Comparison of ENCODE assay signal across 17 cellular contexts in the genomic region with DNA sequence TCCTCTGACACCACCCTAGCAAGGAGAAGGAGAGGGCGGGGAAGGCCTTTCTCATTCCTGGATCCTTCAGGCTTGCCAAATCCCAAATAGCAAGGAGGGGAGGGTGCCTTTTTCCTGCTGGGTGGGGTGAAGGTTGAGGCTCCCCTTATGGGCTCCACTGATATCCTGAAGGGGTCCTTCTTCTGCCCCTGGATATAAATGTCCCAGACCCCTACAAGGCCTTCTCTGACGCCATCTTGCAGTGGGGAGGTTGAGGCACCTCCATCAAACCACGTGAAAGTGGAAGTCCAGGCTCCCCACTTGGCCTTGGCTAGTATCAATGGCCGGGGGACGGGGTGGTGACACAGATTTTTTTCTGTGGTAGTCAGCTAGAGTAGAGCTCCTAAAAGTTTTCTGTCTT.
DNase-seq lines count a peak whose midpoint lies in the region; ATAC-seq and TF ChIP-seq lines count a peak whose summit lies in the region.
"Had no signal": no experiment of that assay in that cellular context is flagged by ENCODE, and none has a peak within 500 bp of the region (broad histone marks: within the 10 kb centered on the region; RNA-seq: fewer than 3 reads in every experiment).

No MANE protein-coding gene starts in this region.

- no peak overlapping the region for H3K27ac ChIP-seq in esophagus muscularis mucosa (replicated peaks in 1 of 4)
- H3K27ac ChIP-seq: BLaER1 had no signal

- H3K4me1 ChIP-seq in esophagus muscularis mucosa = no peaks in the 10 kb centered on the region
- H3K4me1 ChIP-seq: BE2C, Caco-2 had no signal

- WGBS in esophagus muscularis mucosa = 75% methylated on average over 5 of the region's 5 CpGs

- no peaks in the 10 kb centered on the region for H3K27me3 Mint-ChIP-seq in activated CD8-positive, alpha-beta T cell treated with anti-CD3 and anti-CD28 coated beads, Interleukin-2, amount 10 ng/mL, durations not matched to agents 7 days and 5 days (ENCODE audit: low read depth)
- H3K27me3 Mint-ChIP-seq in activated CD8-positive, alpha-beta T cell treated with anti-CD3 and anti-CD28 coated beads for 36 hours = peaks cover 6% of the 10 kb centered on the region
- H3K27me3 Mint-ChIP-seq in osteocyte (ENCODE audit: unreplicated experiment) = no peaks in the 10 kb centered on the region
- H3K27me3 Mint-ChIP-seq in type B pancreatic cell = peaks cover 45% of the 10 kb centered on the region

- H3K4me1 Mint-ChIP-seq in activated CD8-positive, alpha-beta T cell treated with anti-CD3 and anti-CD28 coated beads, Interleukin-2, amount 10 ng/mL, durations not matched to agents 7 days and 5 days (ENCODE audit: low read depth) = no peaks in the 10 kb centered on the region
- no peaks in the 10 kb centered on the region for H3K4me1 Mint-ChIP-seq in activated CD8-positive, alpha-beta T cell treated with anti-CD3 and anti-CD28 coated beads for 36 hours (ENCODE audit: low read depth)
- no peaks in the 10 kb centered on the region for H3K4me1 Mint-ChIP-seq in osteocyte (ENCODE audit: unreplicated experiment)
- no peaks in the 10 kb centered on the region for H3K4me1 Mint-ChIP-seq in type B pancreatic cell (ENCODE audit: unreplicated experiment)

- no peak overlapping the region for H3K27ac Mint-ChIP-seq in activated CD8-positive, alpha-beta T cell treated with anti-CD3 and anti-CD28 coated beads, Interleukin-2, amount 10 ng/mL, durations not matched to agents 7 days and 5 days
- no peak overlapping the region for H3K27ac Mint-ChIP-seq in activated CD8-positive, alpha-beta T cell treated with anti-CD3 and anti-CD28 coated beads for 36 hours
- H3K27ac Mint-ChIP-seq in osteocyte (ENCODE audit: unreplicated experiment) = no peak overlapping the region
- no peak overlapping the region for H3K27ac Mint-ChIP-seq in type B pancreatic cell
- H3K27ac Mint-ChIP-seq: CD4-positive, alpha-beta T cell; CD8-positive, alpha-beta T cell had no signal

- POLR2A ChIA-PET in activated CD8-positive, alpha-beta T cell treated with anti-CD3 and anti-CD28 coated beads, Interleukin-2, amount 10 ng/mL, durations not matched to agents 7 days and 5 days (lab: Charles Lee) = no interaction called here
- POLR2A ChIA-PET in activated CD8-positive, alpha-beta T cell treated with anti-CD3 and anti-CD28 coated beads for 36 hours (lab: Charles Lee) = no interaction called here

- H3K9me3 Mint-ChIP-seq in activated CD8-positive, alpha-beta T cell treated with anti-CD3 and anti-CD28 coated beads, Interleukin-2, amount 10 ng/mL, durations not matched to agents 7 days and 5 days (ENCODE audit: insufficient read depth) = no peaks in the 10 kb centered on the region
- no peaks in the 10 kb centered on the region for H3K9me3 Mint-ChIP-seq in activated CD8-positive, alpha-beta T cell treated with anti-CD3 and anti-CD28 coated beads for 36 hours
- H3K9me3 Mint-ChIP-seq in osteocyte (ENCODE audit: unreplicated experiment) = peaks cover 65% of the 10 kb centered on the region
- H3K9me3 Mint-ChIP-seq in type B pancreatic cell = peaks cover 8% of the 10 kb centered on the region
- H3K9me3 Mint-ChIP-seq: CD4-positive, alpha-beta T cell; CD8-positive, alpha-beta T cell had no signal

- peaks cover 0 to 43% (median 0%) of the 10 kb centered on the region in 4 donors for H3K27me3 ChIP-seq in esophagus muscularis mucosa
- H3K27me3 ChIP-seq: BE2C, BLaER1 had no signal

- DNase-seq in activated CD8-positive, alpha-beta T cell treated with anti-CD3 and anti-CD28 coated beads, Interleukin-2, amount 10 ng/mL, durations not matched to agents 7 days and 5 days = peak; percentile 9
- DNase-seq in activated CD8-positive, alpha-beta T cell treated with anti-CD3 and anti-CD28 coated beads for 36 hours = no peak
- peak; percentile 90 for DNase-seq in esophagus muscularis mucosa (ENCODE audit: extremely low spot score)
- peak; percentile 69 for DNase-seq in osteocyte (ENCODE audit: extremely low spot score, unreplicated experiment)
- no peak for DNase-seq in type B pancreatic cell (ENCODE audit: extremely low spot score, unreplicated experiment)
- DNase-seq: 8988T; ACHN; BE2C; C1 segment of cervical spinal cord; Caco-2; Calu3; CD4-positive, alpha-beta T cell; CD8-positive, alpha-beta T cell; DMS79 treated with DMSO at 0.1 percent for 48 hours; GF-D8 had no signal

- no peaks in the 10 kb centered on the region for H3K36me3 ChIP-seq in esophagus muscularis mucosa
- H3K36me3 ChIP-seq: BE2C, BLaER1 had no signal

- no peak for TF ChIP-seq POLR2A in esophagus muscularis mucosa (IDR thresholded peaks at IDR 0.05; ENCODE audit: low read depth)

- ATAC-seq in activated CD8-positive, alpha-beta T cell treated with anti-CD3 and anti-CD28 coated beads, Interleukin-2, amount 10 ng/mL, durations not matched to agents 7 days and 5 days = no peak
- no peak for ATAC-seq in activated CD8-positive, alpha-beta T cell treated with anti-CD3 and anti-CD28 coated beads for 36 hours
- ATAC-seq in HG02981 (IDR thresholded peaks at IDR 0.05; ENCODE audit: unreplicated experiment) = no peak
- ATAC-seq: CD8-positive, alpha-beta T cell had no signal

- H3K4me3 Mint-ChIP-seq in activated CD8-positive, alpha-beta T cell treated with anti-CD3 and anti-CD28 coated beads, Interleukin-2, amount 10 ng/mL, durations not matched to agents 7 days and 5 days = no peak overlapping the region
- no peak overlapping the region for H3K4me3 Mint-ChIP-seq in activated CD8-positive, alpha-beta T cell treated with anti-CD3 and anti-CD28 coated beads for 36 hours
- H3K4me3 Mint-ChIP-seq in osteocyte (ENCODE audit: unreplicated experiment) = no peak overlapping the region
- no peak overlapping the region for H3K4me3 Mint-ChIP-seq in type B pancreatic cell
- H3K4me3 Mint-ChIP-seq: CD4-positive, alpha-beta T cell; CD8-positive, alpha-beta T cell had no signal

- TF ChIP-seq CTCF in activated CD8-positive, alpha-beta T cell treated with anti-CD3 and anti-CD28 coated beads for 36 hours (IDR thresholded peaks at IDR 0.05) = no peak
- TF ChIP-seq CTCF in esophagus muscularis mucosa (IDR thresholded peaks at IDR 0.05) (no peak), osteocyte (IDR thresholded peaks at IDR 0.05) (no peak), type B pancreatic cell (conservative IDR thresholded peaks at IDR 0.05) (no peak)

- CTCF ChIA-PET in activated CD8-positive, alpha-beta T cell treated with anti-CD3 and anti-CD28 coated beads, Interleukin-2, amount 10 ng/mL, durations not matched to agents 7 days and 5 days (lab: Charles Lee) = no interaction called here
- CTCF ChIA-PET in activated CD8-positive, alpha-beta T cell treated with anti-CD3 and anti-CD28 coated beads for 36 hours (lab: Charles Lee) = no interaction called here

- no peaks in the 10 kb centered on the region for H3K36me3 Mint-ChIP-seq in activated CD8-positive, alpha-beta T cell treated with anti-CD3 and anti-CD28 coated beads, Interleukin-2, amount 10 ng/mL, durations not matched to agents 7 days and 5 days (ENCODE audit: low read depth)
- H3K36me3 Mint-ChIP-seq in activated CD8-positive, alpha-beta T cell treated with anti-CD3 and anti-CD28 coated beads for 36 hours (ENCODE audit: low read depth) = no peaks in the 10 kb centered on the region
- H3K36me3 Mint-ChIP-seq in osteocyte (ENCODE audit: unreplicated experiment) (no peaks in the 10 kb centered on the region), type B pancreatic cell (no peaks in the 10 kb centered on the region)
- H3K36me3 Mint-ChIP-seq: CD8-positive, alpha-beta T cell had no signal

- H3K9me3 ChIP-seq in esophagus muscularis mucosa = peaks cover 0 to 15% (median 3%) of the 10 kb centered on the region in 4 donors
- H3K9me3 ChIP-seq: BE2C, Caco-2 had no signal

- H3K4me3 ChIP-seq in esophagus muscularis mucosa = no peak overlapping the region
- H3K4me3 ChIP-seq: BLaER1 had no signal

- TF ChIP-seq EP300 in esophagus muscularis mucosa (IDR thresholded peaks at IDR 0.05) = no peak

- intact Hi-C loops in activated CD8-positive, alpha-beta T cell treated with anti-CD3 and anti-CD28 coated beads for 36 hours (cut with micrococcal nuclease) = no loop called here
- intact Hi-C loops in esophagus muscularis mucosa (cut with DNase I) = no loop called here

Comparison
In these comparisons a context has a peak if more than half of its experiments do, and no peak if none do; other contexts are left out.
1. DNase-seq: peak in activated CD8-positive, alpha-beta T cell treated with anti-CD3 and anti-CD28 coated beads, Interleukin-2, amount 10 ng/mL, durations not matched to agents 7 days and 5 days (single experiment), esophagus muscularis mucosa (single experiment) and osteocyte (single experiment); none in activated CD8-positive, alpha-beta T cell treated with anti-CD3 and anti-CD28 coated beads for 36 hours (single experiment) and type B pancreatic cell (single experiment).